27 cellular contexts compared by ENCODE assay signal in the genomic region with DNA sequence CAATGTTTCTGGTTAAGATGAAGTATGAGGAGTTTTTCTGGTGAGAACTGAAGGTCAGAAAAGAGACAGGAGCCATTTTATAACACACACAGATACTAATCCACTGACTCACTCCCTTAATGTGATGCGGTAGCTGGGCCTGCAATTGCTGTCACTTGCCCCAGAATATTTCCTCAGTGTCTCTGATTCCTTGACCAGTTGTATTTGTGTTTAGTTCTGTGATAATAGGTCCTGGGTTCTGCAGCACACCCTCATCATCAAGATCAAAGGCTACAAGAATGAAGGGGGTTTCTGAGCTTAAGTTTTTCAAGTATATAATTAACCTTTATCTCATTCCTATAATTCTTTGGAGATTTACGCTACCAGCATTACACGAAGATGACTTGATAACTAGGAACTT.
"Had no signal": no experiment of that assay in that cellular context is flagged by ENCODE, and none has a peak within 500 bp of the region (broad histone marks: within the 10 kb centered on the region; RNA-seq: fewer than 3 reads in every experiment).

No MANE protein-coding gene starts in this region.

- H3K4me3 ChIP-seq: cardiac muscle cell had no signal

- DNase-seq: activated B cell treated with CpG ODN at 0.5 μM for 24 hours; activated CD4-positive, alpha-beta T cell treated with anti-CD3 and anti-CD28 coated beads for 1 hour; activated CD4-positive, alpha-beta T cell treated with anti-CD3 and anti-CD28 coated beads, Interleukin-2, amount 10 ng/mL, durations not matched to agents 24 days and 14 days; activated CD4-positive, alpha-beta T cell treated with anti-CD3 and anti-CD28 coated beads, Interleukin-2, amount 50 U/mL, for 48 hours; activated CD8-positive, alpha-beta memory T cell treated with anti-CD3 and anti-CD28 coated beads, Interleukin-2, amount 10 ng/mL, durations not matched to agents 7 days and 5 days; activated effector memory CD4-positive, alpha-beta T cell treated with Interleukin-2 at 50 U/mL for 16 hours; activated naive CD4-positive, alpha-beta T cell; activated T-cell treated with anti-CD3 and anti-CD28 coated beads, Interleukin-2, amount 50 U/mL, for 24 hours; amygdala; brain microvascular endothelial cell; KG1; NCI-H1105; NCI-H1436; NCI-H1694 treated with DMSO at 0.1 percent for 48 hours; NCI-H2029 treated with DMSO at 0.1 percent for 48 hours; NCI-H345; NCI-H510A; NCI-H69; PC-3; SIG-M5; T-helper 17 cell; T1000 had no signal

- H3K27me3 Mint-ChIP-seq: activated B cell treated with CpG ODN at 0.5 μM for 24 hours; activated CD4-positive, alpha-beta T cell treated with anti-CD3 and anti-CD28 coated beads, Interleukin-2, amount 10 ng/mL, durations not matched to agents 24 days and 14 days; activated CD8-positive, alpha-beta memory T cell treated with anti-CD3 and anti-CD28 coated beads, Interleukin-2, amount 10 ng/mL, durations not matched to agents 7 days and 5 days; IgD-negative memory B cell; T-helper 17 cell had no signal

- FAIRE-seq: TTC549 had no signal

- H3K36me3 ChIP-seq: brain microvascular endothelial cell, cardiac muscle cell had no signal

- H3K4me3 Mint-ChIP-seq: activated B cell treated with CpG ODN at 0.5 μM for 24 hours; activated CD4-positive, alpha-beta T cell treated with anti-CD3 and anti-CD28 coated beads, Interleukin-2, amount 10 ng/mL, durations not matched to agents 24 days and 14 days; activated CD8-positive, alpha-beta memory T cell treated with anti-CD3 and anti-CD28 coated beads, Interleukin-2, amount 10 ng/mL, durations not matched to agents 7 days and 5 days; activated T-cell treated with anti-CD3 and anti-CD28 coated beads, Interleukin-2, amount 50 U/mL, for 24 hours; activated T-helper 1 cell treated with anti-CD3 and anti-CD28 coated beads, Interleukin-12 subunit alpha, Interleukin-12 subunit beta, Interleukin-2, Interleukin-4 antibody, amounts not matched to agents 30 ng/mL and 10 ng/mL and 1 ng/mL, durations not matched to agents 14 hours and 24 hours and 36 hours; IgD-negative memory B cell; T-helper 17 cell had no signal

- H3K27me3 ChIP-seq: brain microvascular endothelial cell, cardiac muscle cell had no signal

- H3K27ac ChIP-seq: brain microvascular endothelial cell, cardiac muscle cell had no signal

- H3K36me3 Mint-ChIP-seq: activated CD8-positive, alpha-beta memory T cell treated with anti-CD3 and anti-CD28 coated beads, Interleukin-2, amount 10 ng/mL, durations not matched to agents 7 days and 5 days; activated naive CD4-positive, alpha-beta T cell treated with anti-CD3 and anti-CD28 coated beads, Interleukin-2, amount 50 U/mL, for 72 hours; IgD-negative memory B cell had no signal

- H3K9me3 Mint-ChIP-seq: activated B cell treated with CpG ODN at 0.5 μM for 24 hours had no signal

- ATAC-seq: activated CD8-positive, alpha-beta memory T cell treated with anti-CD3 and anti-CD28 coated beads, Interleukin-2, amount 10 ng/mL, durations not matched to agents 7 days and 5 days; activated naive CD4-positive, alpha-beta T cell treated with anti-CD3 and anti-CD28 coated beads, Interleukin-2, amount 50 U/mL, for 72 hours; PC-3; T-helper 17 cell had no signal

- H3K4me1 Mint-ChIP-seq: activated B cell treated with CpG ODN at 0.5 μM for 24 hours; activated CD4-positive, alpha-beta T cell treated with anti-CD3 and anti-CD28 coated beads, Interleukin-2, amount 10 ng/mL, durations not matched to agents 24 days and 14 days; activated CD8-positive, alpha-beta memory T cell treated with anti-CD3 and anti-CD28 coated beads, Interleukin-2, amount 10 ng/mL, durations not matched to agents 7 days and 5 days; IgD-negative memory B cell; T-helper 17 cell had no signal

- H3K27ac Mint-ChIP-seq: activated B cell treated with CpG ODN at 0.5 μM for 24 hours; activated CD4-positive, alpha-beta T cell treated with anti-CD3 and anti-CD28 coated beads, Interleukin-2, amount 10 ng/mL, durations not matched to agents 24 days and 14 days; activated CD8-positive, alpha-beta memory T cell treated with anti-CD3 and anti-CD28 coated beads, Interleukin-2, amount 10 ng/mL, durations not matched to agents 7 days and 5 days; activated naive CD4-positive, alpha-beta T cell treated with anti-CD3 and anti-CD28 coated beads, Interleukin-2, amount 50 U/mL, for 72 hours; activated T-cell treated with anti-CD3 and anti-CD28 coated beads, Interleukin-2, amount 50 U/mL, for 24 hours; activated T-helper 1 cell treated with anti-CD3 and anti-CD28 coated beads, Interleukin-12 subunit alpha, Interleukin-12 subunit beta, Interleukin-2, Interleukin-4 antibody, amounts not matched to agents 30 ng/mL and 10 ng/mL and 1 ng/mL, durations not matched to agents 14 hours and 24 hours and 36 hours; IgD-negative memory B cell; T-helper 17 cell had no signal
